In genomic region chr20:37758332-37758731, GRCh38 we compare ENCODE assay signal across 10 cellular contexts.
A peak's percentile ranks its signal among the peaks of the same experiment; 100 is the strongest.
DNase-seq lines count a peak whose midpoint lies in the region; ATAC-seq and TF ChIP-seq lines count a peak whose summit lies in the region.
"Had no signal": no experiment of that assay in that cellular context is flagged by ENCODE, and none has a peak within 500 bp of the region (broad histone marks: within the 10 kb centered on the region; RNA-seq: fewer than 3 reads in every experiment).

No MANE protein-coding gene starts in this region.

- H3K9me3 ChIP-seq in AG04450 (ENCODE audit: control insufficient read depth, insufficient read depth, low read length) (no peaks in the 10 kb centered on the region), T-helper 17 cell (ENCODE audit: control insufficient read depth, low read length, poor library complexity, severe bottlenecking) (no peaks in the 10 kb centered on the region), right cardiac atrium (ENCODE audit: control insufficient read depth, low read length) (no peaks in the 10 kb centered on the region), ascending aorta (no peaks in the 10 kb centered on the region)
- H3K9me3 ChIP-seq: psoas muscle had no signal

- TF ChIP-seq CTCF in AG04450 (IDR thresholded peaks at IDR 0.05; ENCODE audit: low read depth, low read length) (peak; percentile 18; the same call in 1 of the 2 replicates), GM12872 (IDR thresholded peaks at IDR 0.05; ENCODE audit: insufficient read depth, low read depth, low read length) (peak; percentile 42; the same call in 2 of the 3 replicates), ascending aorta (IDR thresholded peaks at IDR 0.05) (no peak)

- POLR2A ChIA-PET in AG04450 (lab: Yijun Ruan, JAX), result interaction anchor here (0.5 kb wide), 1 partner anchor 111 kb away, joined by 5 read pairs; no protein-coding TSS in a partner anchor

- no peak overlapping the region for H3K4me3 Mint-ChIP-seq in T-helper 17 cell
- H3K4me3 Mint-ChIP-seq: effector memory CD8-positive, alpha-beta T cell had no signal

- H3K36me3 ChIP-seq in ascending aorta, result peaks cover 4 to 27% of the 10 kb centered on the region in 2 donors

- peak overlapping the region; percentile 16 for H3K27ac Mint-ChIP-seq in T-helper 17 cell

- ATAC-seq in T-helper 17 cell (no peak), right cardiac atrium (no peak)
- ATAC-seq: effector memory CD8-positive, alpha-beta T cell had no signal

- peaks cover 20% of the 10 kb centered on the region for H3K4me1 Mint-ChIP-seq in T-helper 17 cell

- H3K27me3 Mint-ChIP-seq in T-helper 17 cell, result no peaks in the 10 kb centered on the region
- H3K27me3 Mint-ChIP-seq: effector memory CD8-positive, alpha-beta T cell had no signal

- H3K27me3 ChIP-seq in AG04450 (ENCODE audit: control insufficient read depth, insufficient read depth, low read length) (no peaks in the 10 kb centered on the region), right cardiac atrium (ENCODE audit: control insufficient read depth, insufficient read depth) (no peaks in the 10 kb centered on the region), ascending aorta (no peaks in the 10 kb centered on the region)

- H3K27ac ChIP-seq in AG04450 (ENCODE audit: low read depth, low read length) (no peak overlapping the region), right cardiac atrium (ENCODE audit: low read length) (no peak overlapping the region), ascending aorta (no peak overlapping the region)
- H3K27ac ChIP-seq: psoas muscle had no signal

- H3K4me1 ChIP-seq in right cardiac atrium (ENCODE audit: control insufficient read depth, insufficient read depth, low read length) (peaks cover 5% of the 10 kb centered on the region), ascending aorta (no peaks in the 10 kb centered on the region)

- intact Hi-C loops in right cardiac atrium (cut with DNase I) (loop anchor here in 1 of 4 donors (10.0 kb wide), 1 partner anchor 126 kb away; no protein-coding TSS in a partner anchor), ascending aorta (cut with DNase I) (no loop called here)

- DNase-seq in AG04450 (ENCODE audit: low read depth, low spot score), result no peak
- DNase-seq in T-helper 17 cell, result no peak
- peak in 2 of 3 donors; percentile 33 to 62 for DNase-seq in right cardiac atrium
- DNase-seq in NCI-H2196 treated with DMSO at 0.1 percent for 48 hours (lab: John Stamatoyannopoulos, UW; ENCODE audit: unreplicated experiment), result no peak
- DNase-seq in A172 (ENCODE audit: low spot score), result no peak
- DNase-seq in ascending aorta (ENCODE audit: low spot score in 2 of 2), result no peak
- no peak for DNase-seq in NCI-H1048 (lab: John Stamatoyannopoulos, UW)
- DNase-seq: effector memory CD8-positive, alpha-beta T cell; psoas muscle had no signal

- CTCF ChIA-PET in AG04450 (lab: Charles Lee), result interaction anchor here (0.6 to 0.8 kb wide), 3 partner anchors 13 to 194 kb away, joined by 3 to 5 read pairs (median 3); no protein-coding TSS in a partner anchor

- H3K4me3 ChIP-seq in AG04450 (ENCODE audit: low read depth, low read length) (no peak overlapping the region), right cardiac atrium (ENCODE audit: low read length) (no peak overlapping the region), ascending aorta (no peak overlapping the region)
- H3K4me3 ChIP-seq: psoas muscle had no signal

- peaks cover 23% of the 10 kb centered on the region for H3K36me3 Mint-ChIP-seq in T-helper 17 cell (ENCODE audit: low read depth)

- 69% methylated on average over 5 of the region's 5 CpGs for WGBS in right cardiac atrium

Comparison
In these comparisons a context has a peak if more than half of its experiments do, and no peak if none do; other contexts are left out.
1. DNase-seq: peak in right cardiac atrium (2 of 3); none in AG04450 (single experiment), T-helper 17 cell (0 of 3), NCI-H2196 treated with DMSO at 0.1 percent for 48 hours (single experiment), A172 (single experiment), ascending aorta (0 of 2) and NCI-H1048 (single experiment).
2. CTCF ChIP-seq: peak in AG04450 (single experiment) and GM12872 (single experiment); none in ascending aorta (0 of 3).